15 cellular contexts compared by ENCODE assay signal in genomic region chr13:51815848-51816247, GRCh38. TPM values are rescaled to one million over a fixed set of nuclear protein-coding genes. Genes with fewer than 3 reads are reported as not detected.
DNase-seq lines count a peak whose midpoint lies in the region; ATAC-seq lines count a peak whose summit lies in the region.
"Had no signal": no experiment of that assay in that cellular context is flagged by ENCODE, and none has a peak within 500 bp of the region (broad histone marks: within the 10 kb centered on the region; RNA-seq: fewer than 3 reads in every experiment).

No MANE protein-coding gene starts in this region.

- H3K9me3 Mint-ChIP-seq in activated naive CD4-positive, alpha-beta T cell treated with anti-CD3 and anti-CD28 coated beads for 36 hours = no peaks in the 10 kb centered on the region
- H3K9me3 Mint-ChIP-seq in stimulated activated naive CD8-positive, alpha-beta T cell treated with anti-CD3 and anti-CD28 coated beads, Interleukin-15, amount 100 ng/mL, for 72 hours = no peaks in the 10 kb centered on the region
- H3K9me3 Mint-ChIP-seq: brain, immature natural killer cell had no signal

- H3K4me3 Mint-ChIP-seq in activated naive CD4-positive, alpha-beta T cell treated with anti-CD3 and anti-CD28 coated beads for 36 hours = no peak overlapping the region
- H3K4me3 Mint-ChIP-seq in stimulated activated naive CD8-positive, alpha-beta T cell treated with anti-CD3 and anti-CD28 coated beads, Interleukin-15, amount 100 ng/mL, for 72 hours = peak overlapping the region; percentile 60 to 79
- H3K4me3 Mint-ChIP-seq: neural progenitor cell had no signal

- CTCF ChIA-PET in activated naive CD4-positive, alpha-beta T cell treated with anti-CD3 and anti-CD28 coated beads for 36 hours (lab: Charles Lee) = interaction anchor here (0.7 to 5.0 kb wide), 29 partner anchors 10 to 1759 kb away, joined by 3 to 176 read pairs (median 5); partner anchors contain the start of genes CCDC70, NEK5 and TMEM272

- no peak for DNase-seq in activated naive CD4-positive, alpha-beta T cell treated with anti-CD3 and anti-CD28 coated beads for 36 hours
- DNase-seq in activated naive CD4-positive, alpha-beta T cell treated with anti-CD3 and anti-CD28 coated beads, Interleukin-2, amount 50 U/mL, for 16 hours = no peak
- DNase-seq in NCI-H510A treated with DMSO at 0.1 percent for 48 hours (lab: John Stamatoyannopoulos, UW) = peak; percentile 38
- DNase-seq in stimulated activated naive CD8-positive, alpha-beta T cell treated with anti-CD3 and anti-CD28 coated beads, Interleukin-15, amount 100 ng/mL, for 72 hours = no peak
- DNase-seq in RPMI8226 = no peak
- DNase-seq: activated gamma-delta T cell had no signal

- no peaks in the 10 kb centered on the region for H3K27me3 Mint-ChIP-seq in activated naive CD4-positive, alpha-beta T cell treated with anti-CD3 and anti-CD28 coated beads for 36 hours (ENCODE audit: low read depth)
- no peaks in the 10 kb centered on the region for H3K27me3 Mint-ChIP-seq in stimulated activated naive CD8-positive, alpha-beta T cell treated with anti-CD3 and anti-CD28 coated beads, Interleukin-15, amount 100 ng/mL, for 72 hours
- H3K27me3 Mint-ChIP-seq: brain had no signal

- peaks cover 3% of the 10 kb centered on the region for H3K36me3 Mint-ChIP-seq in activated naive CD4-positive, alpha-beta T cell treated with anti-CD3 and anti-CD28 coated beads for 36 hours (ENCODE audit: low read depth)
- H3K36me3 Mint-ChIP-seq: brain, immature natural killer cell, neural progenitor cell had no signal

- peak overlapping the region; percentile 87 for H3K27ac Mint-ChIP-seq in activated naive CD4-positive, alpha-beta T cell treated with anti-CD3 and anti-CD28 coated beads for 36 hours
- no peak overlapping the region for H3K27ac Mint-ChIP-seq in stimulated activated naive CD8-positive, alpha-beta T cell treated with anti-CD3 and anti-CD28 coated beads, Interleukin-15, amount 100 ng/mL, for 72 hours
- H3K27ac Mint-ChIP-seq: neural progenitor cell had no signal

- ATAC-seq in esophagus mucosa (peak; percentile 45), HG03025 (IDR thresholded peaks at IDR 0.05; ENCODE audit: low FRiP score, unreplicated experiment) (no peak), HG03280 (IDR thresholded peaks at IDR 0.05; ENCODE audit: unreplicated experiment) (no peak)
- ATAC-seq in stimulated activated naive CD8-positive, alpha-beta T cell treated with anti-CD3 and anti-CD28 coated beads, Interleukin-15, amount 100 ng/mL, for 72 hours = no peak

- intact Hi-C loops in activated naive CD4-positive, alpha-beta T cell treated with anti-CD3 and anti-CD28 coated beads for 36 hours (cut with micrococcal nuclease) = loop anchor here (1.0 kb wide), 5 partner anchors 9 to 311 kb away; no protein-coding TSS in a partner anchor

- peaks cover 93% of the 10 kb centered on the region for H3K4me1 Mint-ChIP-seq in activated naive CD4-positive, alpha-beta T cell treated with anti-CD3 and anti-CD28 coated beads for 36 hours (ENCODE audit: low read depth)
- peaks cover 98% of the 10 kb centered on the region for H3K4me1 Mint-ChIP-seq in stimulated activated naive CD8-positive, alpha-beta T cell treated with anti-CD3 and anti-CD28 coated beads, Interleukin-15, amount 100 ng/mL, for 72 hours

RNA-seq across cellular contexts. Expression of gene DHRS12, which starts 11.9 kb away (rescaled TPM):
- 1 to 10 TPM; 4.1 to 4.9 TPM for total RNA-seq in activated naive CD4-positive, alpha-beta T cell treated with anti-CD3 and anti-CD28 coated beads for 36 hours
- total RNA-seq in esophagus mucosa = 7.3 TPM

RNA-seq across cellular contexts. Expression of gene TMEM272, which starts 29.1 kb away (rescaled TPM):
- under 1 TPM; 0.41 to 0.42 TPM for total RNA-seq in activated naive CD4-positive, alpha-beta T cell treated with anti-CD3 and anti-CD28 coated beads for 36 hours
- not detected for total RNA-seq in esophagus mucosa
- total RNA-seq: dermis blood vessel endothelial cell, glomerular endothelial cell, LHCN-M2 had no signal

RNA-seq across cellular contexts. Expression of gene CCDC70, which starts 45.9 kb away (rescaled TPM):
- total RNA-seq in activated naive CD4-positive, alpha-beta T cell treated with anti-CD3 and anti-CD28 coated beads for 36 hours = not detected
- total RNA-seq in esophagus mucosa = not detected
- total RNA-seq: dermis blood vessel endothelial cell, glomerular endothelial cell, LHCN-M2 had no signal
